Comparison of ENCODE assay signal across 12 cellular contexts in genomic region chr17:50195196-50195865, GRCh38. TPM values are rescaled to one million over a fixed set of nuclear protein-coding genes. Genes with fewer than 3 reads are reported as not detected.
DNase-seq lines count a peak whose midpoint lies in the region; ATAC-seq, FAIRE-seq and TF ChIP-seq lines count a peak whose summit lies in the region.
"Had no signal": no experiment of that assay in that cellular context is flagged by ENCODE, and none has a peak within 500 bp of the region (broad histone marks: within the 10 kb centered on the region; RNA-seq: fewer than 3 reads in every experiment).

No MANE protein-coding gene starts in this region.

- peaks cover 27 to 61% of the 10 kb centered on the region in 2 experiments; a peak in 4 of 5 replicates for H3K27me3 ChIP-seq in K562 (ENCODE audit: control insufficient read depth in 2 of 2, insufficient read depth in 2 of 2, low read length in 2 of 2)
- peaks cover 8% of the 10 kb centered on the region for H3K27me3 ChIP-seq in lower lobe of right lung (ENCODE audit: low read depth)
- peaks cover 0 to 4% of the 10 kb centered on the region in 2 donors for H3K27me3 ChIP-seq in tibial nerve

- in situ Hi-C loops in K562 (cut with MboI): no loop called here

- H3K79me2 ChIP-seq in K562 (ENCODE audit: control insufficient read depth, insufficient read depth, low read length): no peaks in the 10 kb centered on the region

- 1% methylated on average over 10 of the region's 12 CpGs for WGBS in K562 (ENCODE audit: insufficient coverage, low coverage, missing lambda C conversion rate)
- 63% methylated on average over 12 of the region's 12 CpGs for WGBS in tibial nerve, 2 donors

- no peak overlapping the region for H2AFZ ChIP-seq in K562 (ENCODE audit: low read depth, low read length)

- TF ChIP-seq POLR2A in K562 (conservative IDR thresholded peaks at IDR 0.05) (no peak), tibial nerve (IDR thresholded peaks at IDR 0.05) (no peak)

- no peaks in the 10 kb centered on the region for H3K36me3 ChIP-seq in K562 (ENCODE audit: control insufficient read depth, insufficient read depth, low read length)
- peaks cover 80% of the 10 kb centered on the region for H3K36me3 ChIP-seq in lower lobe of right lung
- H3K36me3 ChIP-seq in tibial nerve: peaks cover 5 to 77% (median 8%) of the 10 kb centered on the region in 3 donors

- TF ChIP-seq EP300 in K562 (IDR thresholded peaks at IDR 0.05; ENCODE audit: low read length): no peak
- no peak for TF ChIP-seq EP300 in tibial nerve (IDR thresholded peaks at IDR 0.05)

- ATAC-seq in K562: no peak
- no peak for ATAC-seq in lower lobe of right lung
- ATAC-seq in HG03432 (IDR thresholded peaks at IDR 0.05; ENCODE audit: unreplicated experiment): no peak

- CTCF ChIA-PET in K562 (lab: Yijun Ruan, JAX; ENCODE audit: low intra/inter-chr PET ratio): interaction anchor here (0.5 to 0.7 kb wide), 2 partner anchors 24 to 26 kb away, joined by 3 read pairs; no protein-coding TSS in a partner anchor

- H3K9ac ChIP-seq in K562 (ENCODE audit: insufficient read depth in 1 of 2, low read depth in 2 of 2, low read length in 2 of 2): no peak overlapping the region

- no peak overlapping the region for H3K4me3 ChIP-seq in K562
- no peak overlapping the region for H3K4me3 ChIP-seq in lower lobe of right lung
- H3K4me3 ChIP-seq in tibial nerve: no peak overlapping the region

- no peak overlapping the region for H3K4me2 ChIP-seq in K562 (ENCODE audit: insufficient read depth, low read length)

- H3K4me1 ChIP-seq in K562 (replicated peaks in 1 of 2; ENCODE audit: control insufficient read depth in 2 of 2, insufficient read depth in 2 of 2, low read length in 2 of 2): peaks cover 4 to 12% of the 10 kb centered on the region in 2 experiments; a peak in 2 of 5 replicates
- peaks cover 28% of the 10 kb centered on the region for H3K4me1 ChIP-seq in lower lobe of right lung
- H3K4me1 ChIP-seq in tibial nerve: peaks cover 0 to 55% (median 19%) of the 10 kb centered on the region in 4 donors

- FAIRE-seq in K562 (lab: Jason Lieb, UNC) (no peak), GM19239 (lab: Jason Lieb, UNC) (no peak)

- DNase-seq in DMS53 (lab: John Stamatoyannopoulos, UW): peak; percentile 35
- DNase-seq in DMS53 treated with DMSO at 0.1 percent for 48 hours (lab: John Stamatoyannopoulos, UW; ENCODE audit: unreplicated experiment): no peak
- no peak for DNase-seq in K562 (ENCODE audit: extremely low read depth in 1 of 4, low spot score in 3 of 4)
- DNase-seq in lower lobe of right lung: peak; percentile 31
- DNase-seq in tibial nerve (ENCODE audit: low spot score in 2 of 2): no peak
- DNase-seq in effector CD8-positive, alpha-beta T cell (lab: John Stamatoyannopoulos, UW): no peak
- DNase-seq in GM19239 (ENCODE audit: insufficient read length, low spot score): no peak
- DNase-seq: 8988T; activated gamma-delta T cell treated with Interleukin-2 at 50 U/mL for 16 hours; SHP77 treated with DMSO at 0.1 percent for 48 hours; stimulated activated CD4-positive, alpha-beta T cell treated with anti-CD3 and anti-CD28 coated beads, Interleukin-4, amount 100 ng/mL, for 24 hours had no signal

- H3K27ac ChIP-seq in K562 (ENCODE audit: extremely low read depth, low read depth, low read length) (no peak overlapping the region), lower lobe of right lung (peak overlapping the region; percentile 9), tibial nerve (peak overlapping the region in 3 of 4 donors; percentile 52 to 95 (median 90))

- intact Hi-C loops in K562 (cut with micrococcal nuclease): no loop called here
- intact Hi-C loops in lower lobe of right lung (cut with DNase I): no loop called here

- peak; percentile 20 to 26 (median 23); a peak in 1 of 6 replicates for TF ChIP-seq CTCF in K562 (IDR thresholded peaks at IDR 0.05 in 2 of 3, conservative IDR thresholded peaks at IDR 0.05 in 1 of 3; ENCODE audit: insufficient read depth in 2 of 3, low read depth in 1 of 3, low read length in 3 of 3)
- TF ChIP-seq CTCF in lower lobe of right lung (IDR thresholded peaks at IDR 0.05): no peak
- TF ChIP-seq CTCF in tibial nerve (IDR thresholded peaks at IDR 0.05): peak in 1 of 5 experiments; percentile 14

- H3K9me3 ChIP-seq in K562 (replicated peaks; ENCODE audit: control insufficient read depth, insufficient read depth, low read depth, low read length) (no peaks in the 10 kb centered on the region), lower lobe of right lung (no peaks in the 10 kb centered on the region), tibial nerve (no peaks in the 10 kb centered on the region)

- H4K20me1 ChIP-seq in K562 (replicated peaks; ENCODE audit: control insufficient read depth, insufficient read depth, low read length): peaks cover 7% of the 10 kb centered on the region; the same call in 1 of the 2 replicates

- no peaks in the 10 kb centered on the region for H3K9me1 ChIP-seq in K562 (ENCODE audit: control insufficient read depth, insufficient read depth, low read length)

- TF ChIP-seq RAD21 in K562 (CRISPR knock-in tag; conservative IDR thresholded peaks at IDR 0.05 in 1 of 2, IDR thresholded peaks at IDR 0.05 in 1 of 2): no peak

- POLR2A ChIA-PET in K562 (lab: Yijun Ruan, JAX): no interaction called here

- BruUV-seq in K562 (replicated peaks; lab: Mats Ljungman, UMichigan): no TSS peak

TF ChIP-seq in K562, 482 proteins besides CTCF, POLR2A, EP300 and RAD21 (continues in another document):
- TF ChIP-seq SIRT6 (IDR thresholded peaks at IDR 0.05; ENCODE audit: low read depth, low read length): no peak
- no peak for TF ChIP-seq PHB (CRISPR knock-in tag; IDR thresholded peaks at IDR 0.05)
- no peak for TF ChIP-seq ZNF124 (CRISPR knock-in tag; IDR thresholded peaks at IDR 0.05)

RNA-seq across cellular contexts. Expression of gene COL1A1, which starts 6.1 kb away (rescaled TPM):
- total RNA-seq in K562 (2011; cell fraction: chromatin; rRNA removed; ENCODE audit: low replicate concordance): 3.2 and 16.9 TPM in 2 replicates
- 5.7 and 9.0 TPM in 2 replicates for total RNA-seq in K562 (2011; cell fraction: nucleolus; rRNA removed)
- total RNA-seq in K562 (2011; cell fraction: nucleoplasm; rRNA removed): 3.7 and 4.2 TPM in 2 replicates
- total RNA-seq in K562 (2014; rRNA removed) (0.86 and 0.91 TPM in 2 replicates), K562 (2014; rRNA removed; fragmentation: Illumina TruSeq; extraction: Trizol) (0.15 TPM in 1 of 2 replicates, not detected in the other), K562 (2015; rRNA removed; fragmentation: Illumina TruSeq; extraction: Trizol) (0.08 and 0.18 TPM in 2 replicates), K562 (2021) (2.8 and 3.4 TPM in 2 replicates), lower lobe of right lung (142 TPM), tibial nerve (100 to 1,000 TPM in 1 of 4 donors, 10 to 100 TPM in 3; 31.5 to 185 (median 73.0) TPM)
- polyA plus RNA-seq in K562 (2011; rRNA removed) (0.11 and 0.20 TPM in 2 replicates), K562 (2014; fragmentation: Illumina TruSeq; extraction: Trizol) (0.64 and 0.91 TPM in 2 replicates), K562 (2014; fragmentation: Nextera tagmentation; extraction: Ambion mirVana) (under 1 TPM; 0.04 to 0.06 TPM), K562 (2014; rRNA removed) (0.86 and 0.95 TPM in 2 replicates)
- polyA plus RNA-seq in K562 (2011; cell fraction: cytosol; rRNA removed): 0.16 and 0.27 TPM in 2 replicates
- polyA plus RNA-seq in K562 (2011; cell fraction: nucleus; rRNA removed): 2.0 and 4.9 TPM in 2 replicates
- 1.1 and 1.7 TPM in 2 replicates for polyA plus RNA-seq in K562 (2012)
- 0.25 and 1.1 TPM in 2 replicates for polyA minus RNA-seq in K562 (2011; rRNA and poly(A)+ RNA removed)
- polyA minus RNA-seq in K562 (2011; cell fraction: cytosol; rRNA and poly(A)+ RNA removed): 2.0 and 3.3 TPM in 2 replicates
- 2.3 and 3.1 TPM in 2 replicates for polyA minus RNA-seq in K562 (2011; cell fraction: nucleus; rRNA and poly(A)+ RNA removed)

RNA-seq across cellular contexts. Expression of gene SGCA, which starts 29.5 kb away (rescaled TPM):
- total RNA-seq in K562 (2011; cell fraction: chromatin; rRNA removed; ENCODE audit: low replicate concordance): not detected in 2 replicates
- not detected in 2 replicates for total RNA-seq in K562 (2011; cell fraction: nucleolus; rRNA removed)
- not detected in 2 replicates for total RNA-seq in K562 (2011; cell fraction: nucleoplasm; rRNA removed)
- total RNA-seq in K562 (2014; rRNA removed) (not detected in 2 replicates), K562 (2014; rRNA removed; fragmentation: Illumina TruSeq; extraction: Trizol) (not detected in 2 replicates), K562 (2015; rRNA removed; fragmentation: Illumina TruSeq; extraction: Trizol) (not detected in 2 replicates), K562 (2021) (not detected in 2 replicates), lower lobe of right lung (9.1 TPM), tibial nerve (1 to 10 TPM; 1.8 to 7.8 (median 4.9) TPM)
- polyA plus RNA-seq in K562 (2011; rRNA removed) (not detected in 2 replicates), K562 (2014; fragmentation: Illumina TruSeq; extraction: Trizol) (not detected in 2 replicates), K562 (2014; fragmentation: Nextera tagmentation; extraction: Ambion mirVana) (not detected), K562 (2014; rRNA removed) (not detected in 2 replicates)
- polyA plus RNA-seq in K562 (2011; cell fraction: cytosol; rRNA removed): not detected in 2 replicates
- not detected in 2 replicates for polyA plus RNA-seq in K562 (2011; cell fraction: nucleus; rRNA removed)
- not detected in 2 replicates for polyA plus RNA-seq in K562 (2012)
- polyA minus RNA-seq in K562 (2011; rRNA and poly(A)+ RNA removed): not detected in 2 replicates
- polyA minus RNA-seq in K562 (2011; cell fraction: cytosol; rRNA and poly(A)+ RNA removed): not detected in 2 replicates
- not detected in 2 replicates for polyA minus RNA-seq in K562 (2011; cell fraction: nucleus; rRNA and poly(A)+ RNA removed)

RNA-seq across cellular contexts. Expression of gene PPP1R9B, which starts 44.9 kb away (rescaled TPM):
- total RNA-seq in K562 (2011; cell fraction: chromatin; rRNA removed; ENCODE audit: low replicate concordance): 29.7 and 49.5 TPM in 2 replicates
- total RNA-seq in K562 (2011; cell fraction: nucleolus; rRNA removed): 27.6 and 29.7 TPM in 2 replicates
- total RNA-seq in K562 (2011; cell fraction: nucleoplasm; rRNA removed): 29.0 and 30.6 TPM in 2 replicates
- total RNA-seq in K562 (2014; rRNA removed): 45.5 and 52.9 TPM in 2 replicates
- total RNA-seq in K562 (2014; rRNA removed; fragmentation: Illumina TruSeq; extraction: Trizol): 9.9 and 14.5 TPM in 2 replicates
- total RNA-seq in K562 (2015; rRNA removed; fragmentation: Illumina TruSeq; extraction: Trizol): 28.6 and 29.0 TPM in 2 replicates
- 56.6 and 63.5 TPM in 2 replicates for total RNA-seq in K562 (2021)
- polyA plus RNA-seq in K562 (2011; rRNA removed): 11.6 and 12.7 TPM in 2 replicates
- polyA plus RNA-seq in K562 (2011; cell fraction: cytosol; rRNA removed): 11.9 and 15.6 TPM in 2 replicates
- polyA plus RNA-seq in K562 (2011; cell fraction: nucleus; rRNA removed): 50.9 and 52.5 TPM in 2 replicates
- 27.4 and 32.9 TPM in 2 replicates for polyA plus RNA-seq in K562 (2012)
- 24.7 and 25.5 TPM in 2 replicates for polyA plus RNA-seq in K562 (2014; fragmentation: Illumina TruSeq; extraction: Trizol)
- under 1 TPM; 0.10 to 0.13 TPM for polyA plus RNA-seq in K562 (2014; fragmentation: Nextera tagmentation; extraction: Ambion mirVana)
- polyA plus RNA-seq in K562 (2014; rRNA removed): 34.2 and 35.7 TPM in 2 replicates
- 18.9 and 21.8 TPM in 2 replicates for polyA minus RNA-seq in K562 (2011; rRNA and poly(A)+ RNA removed)
- 17.7 and 18.7 TPM in 2 replicates for polyA minus RNA-seq in K562 (2011; cell fraction: cytosol; rRNA and poly(A)+ RNA removed)
- polyA minus RNA-seq in K562 (2011; cell fraction: nucleus; rRNA and poly(A)+ RNA removed): 12.4 and 25.9 TPM in 2 replicates
- 92.6 TPM for total RNA-seq in lower lobe of right lung
- 10 to 100 TPM; 28.4 to 54.9 (median 36.9) TPM for total RNA-seq in tibial nerve

Comparison
In these comparisons a context has a peak if more than half of its experiments do, and no peak if none do; other contexts are left out.
1. DNase-seq: peak in DMS53 (single experiment) and lower lobe of right lung (single experiment); none in DMS53 treated with DMSO at 0.1 percent for 48 hours (single experiment), K562 (0 of 4), tibial nerve (0 of 2), effector CD8-positive, alpha-beta T cell (single experiment) and GM19239 (single experiment).